In genomic region chr4:99054428-99054994, GRCh38 we compare ENCODE assay signal across 10 cellular contexts. TPM values are rescaled to one million over a fixed set of nuclear protein-coding genes. Genes with fewer than 3 reads are reported as not detected.
A peak's percentile ranks its signal among the peaks of the same experiment; 100 is the strongest.
DNase-seq lines count a peak whose midpoint lies in the region; ATAC-seq lines count a peak whose summit lies in the region.
"Had no signal": no experiment of that assay in that cellular context is flagged by ENCODE, and none has a peak within 500 bp of the region (broad histone marks: within the 10 kb centered on the region; RNA-seq: fewer than 3 reads in every experiment).

No MANE protein-coding gene starts in this region.

- ATAC-seq in GM18520 (IDR thresholded peaks at IDR 0.05; ENCODE audit: unreplicated experiment) (peak; percentile 42), GM19463 (IDR thresholded peaks at IDR 0.05; ENCODE audit: unreplicated experiment) (peak; percentile 76), HG03095 (IDR thresholded peaks at IDR 0.05; ENCODE audit: unreplicated experiment) (peak; percentile 50), GM19324 (IDR thresholded peaks at IDR 0.05; ENCODE audit: low FRiP score, unreplicated experiment) (no peak)

- H3K27ac ChIP-seq in cingulate gyrus (ENCODE audit: low read depth, low read length) = peak overlapping the region; percentile 51

- no peak for DNase-seq in SW 1271 (lab: John Stamatoyannopoulos, UW)
- no peak for DNase-seq in SK-N-DZ (ENCODE audit: low spot score)
- DNase-seq in kidney glomerular epithelial cell (lab: John Stamatoyannopoulos, UW) = no peak
- DNase-seq: Kasumi-1, upper lobe of left lung had no signal

RNA-seq across cellular contexts. Expression of gene ADH5, which starts 34.1 kb away (rescaled TPM):
- 137 and 145 TPM in 2 replicates for polyA plus RNA-seq in SK-N-DZ (2014; cell fraction: cytosol; rRNA removed)
- 89.1 and 90.6 TPM in 2 replicates for polyA plus RNA-seq in SK-N-DZ (2014; cell fraction: nucleus; rRNA removed)

RNA-seq across cellular contexts. Expression of gene METAP1, which starts 59.0 kb away (rescaled TPM):
- 64.5 and 70.8 TPM in 2 replicates for polyA plus RNA-seq in SK-N-DZ (2014; cell fraction: cytosol; rRNA removed)
- 65.8 and 73.8 TPM in 2 replicates for polyA plus RNA-seq in SK-N-DZ (2014; cell fraction: nucleus; rRNA removed)
